Comparison of ENCODE assay signal across 8 cellular contexts in the genomic region with DNA sequence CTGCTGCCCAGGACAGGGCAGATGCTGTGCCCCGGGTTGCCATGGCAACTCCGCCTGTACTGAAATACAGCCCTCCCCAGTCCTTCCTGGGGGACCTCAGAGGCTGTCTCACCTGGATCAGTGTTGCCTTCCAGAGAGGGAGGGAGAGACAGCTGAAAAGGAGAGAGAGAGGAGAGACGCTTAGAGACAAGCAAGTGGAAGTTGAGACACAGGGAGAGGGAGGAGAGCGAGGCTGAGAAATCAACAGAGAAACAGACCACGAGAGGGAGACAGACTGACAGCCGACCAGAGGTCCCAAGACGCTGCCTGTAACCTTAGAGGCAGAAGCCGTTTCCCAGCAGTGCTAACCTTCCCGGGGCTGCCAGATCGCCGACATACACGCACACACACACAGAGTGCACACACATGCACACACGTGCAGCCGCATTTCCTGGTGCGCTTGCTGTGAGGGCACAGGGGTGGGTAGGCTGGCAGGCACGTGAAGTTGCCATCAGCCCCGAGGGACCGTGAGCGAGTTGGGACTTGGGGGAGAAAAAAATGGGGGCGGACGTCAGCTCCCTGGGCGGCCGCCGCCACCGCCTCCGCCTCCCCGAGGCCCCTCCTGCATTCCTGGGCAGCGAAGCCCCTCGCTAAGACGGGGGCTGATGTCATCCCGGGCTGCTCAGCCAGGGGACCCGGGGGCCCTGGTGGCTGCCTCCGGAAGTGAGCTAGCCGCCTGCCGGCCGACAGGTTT.
DNase-seq lines count a peak whose midpoint lies in the region; ATAC-seq and TF ChIP-seq lines count a peak whose summit lies in the region.

No MANE protein-coding gene starts in this region.

- peak overlapping the region; percentile 90 for H3K4me2 ChIP-seq in DOHH2 (ENCODE audit: low read length)

- H3K36me3 Mint-ChIP-seq in neural crest cell (ENCODE audit: low read depth) = no peaks in the 10 kb centered on the region

- ATAC-seq in HG02763 (IDR thresholded peaks at IDR 0.05; ENCODE audit: unreplicated experiment) = no peak

- TF ChIP-seq POLR2A in stomach (IDR thresholded peaks at IDR 0.05) = no peak

- peak overlapping the region; percentile 71 for H3K4me3 ChIP-seq in DOHH2 (ENCODE audit: low read length)
- peak overlapping the region; percentile 40 to 50 for H3K4me3 ChIP-seq in foreskin fibroblast (ENCODE audit: low read depth in 1 of 2, low read length in 2 of 2)
- H3K4me3 ChIP-seq in stomach = peak overlapping the region; percentile 56 to 63 (median 60)

- peak; percentile 70 for TF ChIP-seq RAD21 in Ishikawa (IDR thresholded peaks at IDR 0.05; ENCODE audit: low read depth)

- DNase-seq in RWPE1 (ENCODE audit: low spot score) = peak; percentile 88
- peak; percentile 49 for DNase-seq in activated gamma-delta T cell treated with Interleukin-2 at 50 U/mL for 16 hours
- DNase-seq in foreskin fibroblast = peak; percentile 55 to 72
- peak; percentile 50 for DNase-seq in neural crest cell (ENCODE audit: low read depth, low spot score)
- peak; percentile 76 for DNase-seq in stomach

- H3K4me1 ChIP-seq in DOHH2 (ENCODE audit: control insufficient read depth, low read length) (peaks cover 9% of the 10 kb centered on the region), stomach (peaks cover 52 to 63% (median 57%) of the 10 kb centered on the region in 4 donors)

- H3K27me3 ChIP-seq in DOHH2 (ENCODE audit: control insufficient read depth, low read length) (peaks cover 26% of the 10 kb centered on the region), stomach (peaks cover 0 to 21% (median 4%) of the 10 kb centered on the region in 3 donors)

- no peaks in the 10 kb centered on the region for H3F3A ChIP-seq in DOHH2 (ENCODE audit: control insufficient read depth, insufficient read depth)

- H3K4me1 Mint-ChIP-seq in neural crest cell = peaks cover 45% of the 10 kb centered on the region

- TF ChIP-seq EP300 in Ishikawa (IDR thresholded peaks at IDR 0.05; ENCODE audit: borderline replicate concordance) (no peak), stomach (IDR thresholded peaks at IDR 0.05) (no peak)

- TF ChIP-seq CTCF in DOHH2 (IDR thresholded peaks at IDR 0.05; ENCODE audit: low read depth, low read length, poor library complexity, severe bottlenecking) = peak; percentile 37
- peak; percentile 75 for TF ChIP-seq CTCF in RWPE1 (conservative IDR thresholded peaks at IDR 0.05; ENCODE audit: low read depth)
- peak; percentile 56 for TF ChIP-seq CTCF in foreskin fibroblast (IDR thresholded peaks at IDR 0.05; ENCODE audit: low read depth, low read length)
- TF ChIP-seq CTCF in neural crest cell (conservative IDR thresholded peaks at IDR 0.05) = peak; percentile 62
- peak in 5 of 7 experiments; percentile 9 to 66 (median 32) for TF ChIP-seq CTCF in stomach (IDR thresholded peaks at IDR 0.05)

- no peaks in the 10 kb centered on the region for H3K79me2 ChIP-seq in DOHH2 (ENCODE audit: control insufficient read depth, low read length)

- H3K9me3 Mint-ChIP-seq in neural crest cell = no peaks in the 10 kb centered on the region

- H4K20me1 ChIP-seq in DOHH2 (ENCODE audit: control insufficient read depth, insufficient read depth, low read depth, low read length) = no peaks in the 10 kb centered on the region

- CTCF ChIA-PET in RWPE1 (lab: Yijun Ruan, JAX) = interaction anchor here (0.5 to 1.5 kb wide), 13 partner anchors 12 to 204 kb away, joined by 3 to 6 read pairs (median 3); no protein-coding TSS in a partner anchor

- WGBS in stomach, 5 donors = 0 to 1% (median 1%) methylated on average over 27 to 36 of the region's 36 CpGs

- H3K9me3 ChIP-seq in DOHH2 (ENCODE audit: control insufficient read depth, insufficient read depth, low read length) (no peaks in the 10 kb centered on the region), stomach (peaks cover 0 to 5% (median 0%) of the 10 kb centered on the region in 4 donors)

- intact Hi-C loops in stomach (cut with DNase I; ENCODE audit: low total_unique reads) = no loop called here

- peaks cover 3% of the 10 kb centered on the region for H3K27me3 Mint-ChIP-seq in neural crest cell (ENCODE audit: low read depth)

- peak overlapping the region; percentile 97 for H3K27ac Mint-ChIP-seq in neural crest cell (ENCODE audit: unreplicated experiment)

- H3K36me3 ChIP-seq in DOHH2 (ENCODE audit: control insufficient read depth, low read length) = no peaks in the 10 kb centered on the region
- peaks cover 0 to 7% (median 0%) of the 10 kb centered on the region in 4 donors for H3K36me3 ChIP-seq in stomach

- POLR2A ChIA-PET in RWPE1 (lab: Yijun Ruan, JAX; ENCODE audit: low non-redundant PET) = no interaction called here

- H3K9me2 ChIP-seq in DOHH2 (replicated peaks; ENCODE audit: control insufficient read depth, low read length) = no peaks in the 10 kb centered on the region

- H3K27ac ChIP-seq in DOHH2 (ENCODE audit: low read depth, low read length) (no peak overlapping the region), RWPE1 (peak overlapping the region; percentile 98), stomach (peak overlapping the region; percentile 86 to 95 (median 93))

- peak overlapping the region; percentile 91 for H3K4me3 Mint-ChIP-seq in neural crest cell

TF ChIP-seq in Ishikawa, 13 proteins besides CTCF, POLR2A, EP300 and RAD21:
- TF ChIP-seq, protein P1, sequence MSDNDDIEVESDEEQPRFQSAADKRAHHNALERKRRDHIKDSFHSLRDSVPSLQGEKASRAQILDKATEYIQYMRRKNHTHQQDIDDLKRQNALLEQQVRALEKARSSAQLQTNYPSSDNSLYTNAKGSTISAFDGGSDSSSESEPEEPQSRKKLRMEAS (IDR thresholded peaks at IDR 0.05) = peak; percentile 85
- TF ChIP-seq ZBTB7A (IDR thresholded peaks at IDR 0.05; ENCODE audit: low read depth) = no peak; the same call in none of the 2 replicates
- TF ChIP-seq, protein P2, sequence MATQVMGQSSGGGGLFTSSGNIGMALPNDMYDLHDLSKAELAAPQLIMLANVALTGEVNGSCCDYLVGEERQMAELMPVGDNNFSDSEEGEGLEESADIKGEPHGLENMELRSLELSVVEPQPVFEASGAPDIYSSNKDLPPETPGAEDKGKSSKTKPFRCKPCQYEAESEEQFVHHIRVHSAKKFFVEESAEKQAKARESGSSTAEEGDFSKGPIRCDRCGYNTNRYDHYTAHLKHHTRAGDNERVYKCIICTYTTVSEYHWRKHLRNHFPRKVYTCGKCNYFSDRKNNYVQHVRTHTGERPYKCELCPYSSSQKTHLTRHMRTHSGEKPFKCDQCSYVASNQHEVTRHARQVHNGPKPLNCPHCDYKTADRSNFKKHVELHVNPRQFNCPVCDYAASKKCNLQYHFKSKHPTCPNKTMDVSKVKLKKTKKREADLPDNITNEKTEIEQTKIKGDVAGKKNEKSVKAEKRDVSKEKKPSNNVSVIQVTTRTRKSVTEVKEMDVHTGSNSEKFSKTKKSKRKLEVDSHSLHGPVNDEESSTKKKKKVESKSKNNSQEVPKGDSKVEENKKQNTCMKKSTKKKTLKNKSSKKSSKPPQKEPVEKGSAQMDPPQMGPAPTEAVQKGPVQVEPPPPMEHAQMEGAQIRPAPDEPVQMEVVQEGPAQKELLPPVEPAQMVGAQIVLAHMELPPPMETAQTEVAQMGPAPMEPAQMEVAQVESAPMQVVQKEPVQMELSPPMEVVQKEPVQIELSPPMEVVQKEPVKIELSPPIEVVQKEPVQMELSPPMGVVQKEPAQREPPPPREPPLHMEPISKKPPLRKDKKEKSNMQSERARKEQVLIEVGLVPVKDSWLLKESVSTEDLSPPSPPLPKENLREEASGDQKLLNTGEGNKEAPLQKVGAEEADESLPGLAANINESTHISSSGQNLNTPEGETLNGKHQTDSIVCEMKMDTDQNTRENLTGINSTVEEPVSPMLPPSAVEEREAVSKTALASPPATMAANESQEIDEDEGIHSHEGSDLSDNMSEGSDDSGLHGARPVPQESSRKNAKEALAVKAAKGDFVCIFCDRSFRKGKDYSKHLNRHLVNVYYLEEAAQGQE (IDR thresholded peaks at IDR 0.05; ENCODE audit: low read depth) = no peak
- TF ChIP-seq TCF12 (IDR thresholded peaks at IDR 0.05; ENCODE audit: low read depth) = peak; percentile 10; the same call in 1 of the 2 replicates
- TF ChIP-seq YY1 (IDR thresholded peaks at IDR 0.05; ENCODE audit: low read depth) = no peak
- no peak for TF ChIP-seq CEBPB (IDR thresholded peaks at IDR 0.05)
- 0 out of 2 replicates have a peak, but pooled peaks have one; percentile 35 for TF ChIP-seq TAF1 (IDR thresholded peaks at IDR 0.05; ENCODE audit: low read depth)
- TF ChIP-seq NFIC (IDR thresholded peaks at IDR 0.05) = peak; percentile 28; the same call in 1 of the 2 replicates
- TF ChIP-seq FOXM1 (IDR thresholded peaks at IDR 0.05; ENCODE audit: borderline replicate concordance, low read depth) = no peak
- TF ChIP-seq EGR1 (IDR thresholded peaks at IDR 0.05) = no peak
- TF ChIP-seq TEAD4 (IDR thresholded peaks at IDR 0.05) = peak; percentile 38; the same call in 1 of the 2 replicates
- no peak for TF ChIP-seq CREB1 (IDR thresholded peaks at IDR 0.05; ENCODE audit: low read depth)
- TF ChIP-seq, protein P3, sequence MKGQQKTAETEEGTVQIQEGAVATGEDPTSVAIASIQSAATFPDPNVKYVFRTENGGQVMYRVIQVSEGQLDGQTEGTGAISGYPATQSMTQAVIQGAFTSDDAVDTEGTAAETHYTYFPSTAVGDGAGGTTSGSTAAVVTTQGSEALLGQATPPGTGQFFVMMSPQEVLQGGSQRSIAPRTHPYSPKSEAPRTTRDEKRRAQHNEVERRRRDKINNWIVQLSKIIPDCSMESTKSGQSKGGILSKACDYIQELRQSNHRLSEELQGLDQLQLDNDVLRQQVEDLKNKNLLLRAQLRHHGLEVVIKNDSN (IDR thresholded peaks at IDR 0.05) = no peak
TF ChIP-seq in Ishikawa: peak in this region for 5.
